ENCODE assay signal across 18 cellular contexts in the genomic region with DNA sequence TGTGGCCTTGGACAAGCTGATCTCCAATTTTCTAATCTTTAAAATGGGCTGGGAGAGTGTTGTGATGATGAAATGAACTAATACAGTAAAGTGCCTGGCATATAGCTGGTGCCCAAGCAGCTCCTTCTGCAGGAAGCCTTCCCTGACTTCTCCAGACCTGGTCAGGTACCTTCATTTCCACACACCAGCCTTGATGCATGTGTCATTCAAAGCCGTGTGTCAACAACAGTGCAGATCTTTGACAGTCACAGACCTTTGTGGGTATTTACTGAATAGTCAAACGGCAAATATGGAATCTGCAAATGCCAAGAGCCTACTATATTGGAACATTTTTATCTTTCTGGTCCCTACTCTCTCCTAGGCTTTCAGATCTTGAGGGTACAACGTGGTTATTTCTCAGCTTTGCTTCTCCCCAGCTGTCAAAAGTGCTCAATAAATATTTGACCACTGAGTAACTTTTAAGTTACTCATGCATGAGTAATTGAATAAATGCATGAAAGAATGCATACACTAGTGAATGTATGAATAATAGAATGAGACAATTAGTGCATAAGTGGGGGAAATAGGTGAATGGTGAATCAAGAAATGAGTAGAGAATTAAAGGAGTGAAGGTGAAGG.
DNase-seq lines count a peak whose midpoint lies in the region; ATAC-seq lines count a peak whose summit lies in the region.
"Had no signal": no experiment of that assay in that cellular context is flagged by ENCODE, and none has a peak within 500 bp of the region (broad histone marks: within the 10 kb centered on the region; RNA-seq: fewer than 3 reads in every experiment).

No MANE protein-coding gene starts in this region.

- no peak overlapping the region for H3K4me3 Mint-ChIP-seq in T-helper 2 cell treated with Interferon-gamma antibody and Interleukin-4, amounts not matched to agents 5 μg/mL and 100 μg/mL, for 36 hours
- H3K4me3 Mint-ChIP-seq: activated CD4-positive, alpha-beta T cell treated with anti-CD3 and anti-CD28 coated beads for 36 hours; neural progenitor cell; T-cell had no signal

- no peak for ATAC-seq in GM18858 (IDR thresholded peaks at IDR 0.05; ENCODE audit: unreplicated experiment)
- ATAC-seq: activated CD4-positive, alpha-beta T cell treated with anti-CD3 and anti-CD28 coated beads for 36 hours; GM12878; heart right ventricle; T-cell had no signal

- DNase-seq in ELR (ENCODE audit: low read depth): peak; percentile 86
- DNase-seq in RKO (ENCODE audit: low spot score): peak; percentile 86
- peak; percentile 8 for DNase-seq in fibroblast of gingiva (ENCODE audit: low read depth)
- DNase-seq in skeletal muscle cell (ENCODE audit: low read depth): peak; percentile 21
- no peak for DNase-seq in T-helper 2 cell treated with Interferon-gamma antibody and Interleukin-4, amounts not matched to agents 5 μg/mL and 100 μg/mL, for 36 hours (ENCODE audit: low spot score)
- no peak for DNase-seq in activated gamma-delta T cell (lab: John Stamatoyannopoulos, UW)
- DNase-seq in central memory CD4-positive, alpha-beta T cell: no peak
- DNase-seq: activated CD4-positive, alpha-beta T cell treated with anti-CD3 and anti-CD28 coated beads for 36 hours; activated T-cell treated with anti-CD3 and anti-CD28 coated beads, Interleukin-2, amount 50 U/mL, for 48 hours; amygdala; DMS 273 treated with DMSO at 0.1 percent for 48 hours; effector CD4-positive, alpha-beta T cell; heart right ventricle; small intestine; T-cell had no signal

- no peak overlapping the region for H3K4me3 ChIP-seq in skeletal muscle cell (ENCODE audit: low read depth, low read length)
- H3K4me3 ChIP-seq: GM12878, heart right ventricle, neural progenitor cell had no signal

- H3K27me3 Mint-ChIP-seq in T-helper 2 cell treated with Interferon-gamma antibody and Interleukin-4, amounts not matched to agents 5 μg/mL and 100 μg/mL, for 36 hours (ENCODE audit: low read depth): peaks cover 2% of the 10 kb centered on the region
- H3K27me3 Mint-ChIP-seq: activated CD4-positive, alpha-beta T cell treated with anti-CD3 and anti-CD28 coated beads for 36 hours; T-cell had no signal

- no peaks in the 10 kb centered on the region for H3K9me3 Mint-ChIP-seq in T-helper 2 cell treated with Interferon-gamma antibody and Interleukin-4, amounts not matched to agents 5 μg/mL and 100 μg/mL, for 36 hours
- H3K9me3 Mint-ChIP-seq: T-cell had no signal

- H3K4me1 Mint-ChIP-seq in T-helper 2 cell treated with Interferon-gamma antibody and Interleukin-4, amounts not matched to agents 5 μg/mL and 100 μg/mL, for 36 hours (ENCODE audit: low read depth): peaks cover 2% of the 10 kb centered on the region
- H3K4me1 Mint-ChIP-seq: activated CD4-positive, alpha-beta T cell treated with anti-CD3 and anti-CD28 coated beads for 36 hours; T-cell had no signal

- no peaks in the 10 kb centered on the region for H3K36me3 Mint-ChIP-seq in T-helper 2 cell treated with Interferon-gamma antibody and Interleukin-4, amounts not matched to agents 5 μg/mL and 100 μg/mL, for 36 hours (ENCODE audit: low read depth)
- H3K36me3 Mint-ChIP-seq: neural progenitor cell had no signal

- H3K27ac Mint-ChIP-seq in T-helper 2 cell treated with Interferon-gamma antibody and Interleukin-4, amounts not matched to agents 5 μg/mL and 100 μg/mL, for 36 hours: no peak overlapping the region
- H3K27ac Mint-ChIP-seq: activated CD4-positive, alpha-beta T cell treated with anti-CD3 and anti-CD28 coated beads for 36 hours; neural progenitor cell; T-cell had no signal

Comparison
In these comparisons a context has a peak if more than half of its experiments do, and no peak if none do; other contexts are left out.
1. DNase-seq: peak in ELR (single experiment), RKO (single experiment), fibroblast of gingiva (single experiment) and skeletal muscle cell (single experiment); none in T-helper 2 cell treated with Interferon-gamma antibody and Interleukin-4, amounts not matched to agents 5 μg/mL and 100 μg/mL, for 36 hours (single experiment), activated gamma-delta T cell (single experiment) and central memory CD4-positive, alpha-beta T cell (single experiment).